In genomic region chr2:148982282-148982681, GRCh38 we compare ENCODE assay signal across 16 cellular contexts. TPM values are rescaled to one million over a fixed set of nuclear protein-coding genes. Genes with fewer than 3 reads are reported as not detected.
DNase-seq lines count a peak whose midpoint lies in the region; ATAC-seq and TF ChIP-seq lines count a peak whose summit lies in the region.
"Had no signal": no experiment of that assay in that cellular context is flagged by ENCODE, and none has a peak within 500 bp of the region (broad histone marks: within the 10 kb centered on the region; RNA-seq: fewer than 3 reads in every experiment).

No MANE protein-coding gene starts in this region.

- peaks cover 32 to 37% of the 10 kb centered on the region in 2 donors for H3K4me1 ChIP-seq in thyroid gland
- H3K4me1 ChIP-seq in BE2C: no peaks in the 10 kb centered on the region
- H3K4me1 ChIP-seq: BLaER1 had no signal

- H3K36me3 ChIP-seq in thyroid gland (no peaks in the 10 kb centered on the region), BE2C (peaks cover 6% of the 10 kb centered on the region; the same call in 1 of the 2 replicates)

- intact Hi-C loops in thyroid gland (cut with DNase I): no loop called here

- WGBS in thyroid gland, 2 donors: 81 to 87% methylated on average over 5 of the region's 5 CpGs

- TF ChIP-seq POLR2A in thyroid gland (IDR thresholded peaks at IDR 0.05): no peak

- H3K27me3 ChIP-seq in thyroid gland (no peaks in the 10 kb centered on the region), BE2C (no peaks in the 10 kb centered on the region)
- H3K27me3 ChIP-seq: BLaER1 had no signal

- DNase-seq in NCI-H1694 treated with DMSO at 0.1 percent for 48 hours (lab: John Stamatoyannopoulos, UW) (peak; percentile 76), inferior parietal cortex (ENCODE audit: extremely low spot score) (peak; percentile 63), thyroid gland (peak; percentile 33 to 60), BE2C (no peak)
- no peak for DNase-seq in activated CD4-positive, alpha-beta T cell treated with anti-CD3 and anti-CD28 coated beads for 48 hours
- DNase-seq: EL, IMR-90, MV-4-11, NCI-H1436, NCI-H226, NCI-H774 had no signal

- TF ChIP-seq CTCF in thyroid gland (IDR thresholded peaks at IDR 0.05) (no peak), BE2C (IDR thresholded peaks at IDR 0.05; ENCODE audit: low read depth, low read length) (no peak)

- ATAC-seq in HG02623 (IDR thresholded peaks at IDR 0.05; ENCODE audit: unreplicated experiment): no peak
- ATAC-seq: SK-N-SH treated with all-trans-retinoic acid at 6 μM for 48 hours had no signal

- H3K4me3 ChIP-seq in thyroid gland (replicated peaks in 1 of 3) (no peak overlapping the region), BE2C (ENCODE audit: low read depth, low read length) (no peak overlapping the region)
- H3K4me3 ChIP-seq: BLaER1, HAP-1 had no signal

- H3K9me3 ChIP-seq in thyroid gland (no peaks in the 10 kb centered on the region), BE2C (no peaks in the 10 kb centered on the region)
- H3K9me3 ChIP-seq: BLaER1, HAP-1 had no signal

- H3K27ac ChIP-seq in angular gyrus (ENCODE audit: low read depth, low read length) (peak overlapping the region; percentile 59), thyroid gland (peak overlapping the region in 2 of 3 donors; percentile 25 to 74)
- H3K27ac ChIP-seq: BLaER1 had no signal

RNA-seq across cellular contexts. Expression of gene LYPD6B, which starts 56.2 kb away (rescaled TPM):
- total RNA-seq in thyroid gland: under 1 TPM in 1 of 4 donors, not detected in 3; 0.40 TPM
- not detected for polyA plus RNA-seq in BE2C (2012; ENCODE audit: insufficient read depth, insufficient read length, low read depth)
- total RNA-seq: IMR-90 had no signal

Comparison
In these comparisons a context has a peak if more than half of its experiments do, and no peak if none do; other contexts are left out.
1. DNase-seq: peak in NCI-H1694 treated with DMSO at 0.1 percent for 48 hours (single experiment), inferior parietal cortex (single experiment) and thyroid gland (2 of 2); none in BE2C (single experiment) and activated CD4-positive, alpha-beta T cell treated with anti-CD3 and anti-CD28 coated beads for 48 hours (single experiment).